Comparison of ENCODE assay signal across 1 cellular context in genomic region chr14:75986439-75986765, GRCh38.
TF ChIP-seq lines count a peak whose summit lies in the region.

No MANE protein-coding gene starts in this region.

TF ChIP-seq in HepG2, 621 proteins besides CTCF, POLR2A, EP300 and RAD21:
- TF ChIP-seq ZBTB44 (CRISPR knock-in tag; IDR thresholded peaks at IDR 0.05), result no peak
- no peak for TF ChIP-seq TARDBP (CRISPR knock-in tag; IDR thresholded peaks at IDR 0.05)
- no peak for TF ChIP-seq GFI1 (CRISPR knock-in tag; IDR thresholded peaks at IDR 0.05; ENCODE audit: borderline replicate concordance)
- TF ChIP-seq, protein P1, sequence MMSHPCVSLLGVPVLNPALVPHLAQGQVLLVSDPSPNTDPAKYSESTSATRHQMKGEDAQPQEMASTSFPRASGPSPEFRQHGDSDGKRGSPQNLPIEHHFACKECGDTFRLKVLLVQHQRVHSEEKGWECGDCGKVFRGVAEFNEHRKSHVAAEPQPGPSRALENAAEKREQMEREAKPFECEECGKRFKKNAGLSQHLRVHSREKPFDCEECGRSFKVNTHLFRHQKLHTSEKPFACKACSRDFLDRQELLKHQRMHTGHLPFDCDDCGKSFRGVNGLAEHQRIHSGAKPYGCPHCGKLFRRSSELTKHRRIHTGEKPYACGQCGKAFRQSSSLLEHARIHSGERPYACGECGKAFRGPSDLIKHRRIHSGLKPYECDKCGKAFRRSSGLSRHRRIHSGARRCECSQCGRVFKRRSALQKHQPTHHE (CRISPR knock-in tag; IDR thresholded peaks at IDR 0.05; ENCODE audit: borderline replicate concordance), result no peak
- TF ChIP-seq HNRNPK (IDR thresholded peaks at IDR 0.05; ENCODE audit: low read depth, low read length, poor library complexity, severe bottlenecking), result no peak
- TF ChIP-seq ZNF704 (CRISPR knock-in tag; IDR thresholded peaks at IDR 0.05; ENCODE audit: borderline replicate concordance), result no peak
- TF ChIP-seq HDAC1 (CRISPR knock-in tag; IDR thresholded peaks at IDR 0.05), result no peak
- TF ChIP-seq ELF1 (CRISPR knock-in tag; IDR thresholded peaks at IDR 0.05), result no peak
- TF ChIP-seq, protein P2, sequence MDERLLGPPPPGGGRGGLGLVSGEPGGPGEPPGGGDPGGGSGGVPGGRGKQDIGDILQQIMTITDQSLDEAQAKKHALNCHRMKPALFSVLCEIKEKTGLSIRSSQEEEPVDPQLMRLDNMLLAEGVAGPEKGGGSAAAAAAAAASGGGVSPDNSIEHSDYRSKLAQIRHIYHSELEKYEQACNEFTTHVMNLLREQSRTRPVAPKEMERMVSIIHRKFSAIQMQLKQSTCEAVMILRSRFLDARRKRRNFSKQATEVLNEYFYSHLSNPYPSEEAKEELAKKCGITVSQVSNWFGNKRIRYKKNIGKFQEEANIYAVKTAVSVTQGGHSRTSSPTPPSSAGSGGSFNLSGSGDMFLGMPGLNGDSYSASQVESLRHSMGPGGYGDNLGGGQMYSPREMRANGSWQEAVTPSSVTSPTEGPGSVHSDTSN (CRISPR knock-in tag; IDR thresholded peaks at IDR 0.05), result no peak
- no peak for TF ChIP-seq SALL2 (CRISPR knock-in tag; IDR thresholded peaks at IDR 0.05)
- no peak for TF ChIP-seq ZNF768 (CRISPR knock-in tag; IDR thresholded peaks at IDR 0.05)
- no peak for TF ChIP-seq PITX1 (CRISPR knock-in tag; IDR thresholded peaks at IDR 0.05)
- no peak for TF ChIP-seq NFAT5 (CRISPR knock-in tag; IDR thresholded peaks at IDR 0.05)
- TF ChIP-seq, protein P3, sequence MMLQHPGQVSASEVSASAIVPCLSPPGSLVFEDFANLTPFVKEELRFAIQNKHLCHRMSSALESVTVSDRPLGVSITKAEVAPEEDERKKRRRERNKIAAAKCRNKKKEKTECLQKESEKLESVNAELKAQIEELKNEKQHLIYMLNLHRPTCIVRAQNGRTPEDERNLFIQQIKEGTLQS (CRISPR knock-in tag; IDR thresholded peaks at IDR 0.05), result no peak
- TF ChIP-seq ZNF264 (CRISPR knock-in tag; IDR thresholded peaks at IDR 0.05), result no peak
- TF ChIP-seq ZNF703 (CRISPR knock-in tag; IDR thresholded peaks at IDR 0.05; ENCODE audit: borderline replicate concordance), result no peak
- no peak for TF ChIP-seq ZNF781 (CRISPR knock-in tag; IDR thresholded peaks at IDR 0.05; ENCODE audit: borderline replicate concordance, not compliant biosample characterization)
